8 cellular contexts compared by ENCODE assay signal in genomic region chr22:40196628-40197027, GRCh38. TPM values are rescaled to one million over a fixed set of nuclear protein-coding genes. Genes with fewer than 3 reads are reported as not detected.
DNase-seq lines count a peak whose midpoint lies in the region; ATAC-seq, FAIRE-seq and TF ChIP-seq lines count a peak whose summit lies in the region.

No MANE protein-coding gene starts in this region.

- no peaks in the 10 kb centered on the region for H3K36me3 ChIP-seq in skeletal muscle satellite cell (ENCODE audit: insufficient read depth, low read length)

- H3K4me2 ChIP-seq in skeletal muscle satellite cell (ENCODE audit: low read length) = peak overlapping the region; percentile 69

- H3K9me3 ChIP-seq in skeletal muscle satellite cell (replicated peaks; ENCODE audit: low read length) = no peaks in the 10 kb centered on the region

- no peaks in the 10 kb centered on the region for H3K9me3 Mint-ChIP-seq in T-helper 2 cell treated with Interferon-gamma antibody and Interleukin-4, amounts not matched to agents 5 μg/mL and 100 μg/mL, for 36 hours

- no peak overlapping the region for H3K4me3 Mint-ChIP-seq in T-helper 2 cell treated with Interferon-gamma antibody and Interleukin-4, amounts not matched to agents 5 μg/mL and 100 μg/mL, for 36 hours

- H3K27ac Mint-ChIP-seq in T-helper 2 cell treated with Interferon-gamma antibody and Interleukin-4, amounts not matched to agents 5 μg/mL and 100 μg/mL, for 36 hours = peak overlapping the region; percentile 21

- no peak for ATAC-seq in GM18861 (IDR thresholded peaks at IDR 0.05; ENCODE audit: unreplicated experiment)

- peaks cover 22% of the 10 kb centered on the region for H3K4me1 Mint-ChIP-seq in T-helper 2 cell treated with Interferon-gamma antibody and Interleukin-4, amounts not matched to agents 5 μg/mL and 100 μg/mL, for 36 hours (ENCODE audit: low read depth)

- TF ChIP-seq POLR2A in GM12892 (IDR thresholded peaks at IDR 0.05; ENCODE audit: low read depth, low read length) = no peak

- peaks cover 7% of the 10 kb centered on the region for H3K36me3 Mint-ChIP-seq in T-helper 2 cell treated with Interferon-gamma antibody and Interleukin-4, amounts not matched to agents 5 μg/mL and 100 μg/mL, for 36 hours (ENCODE audit: low read depth)

- no peaks in the 10 kb centered on the region for H3K27me3 Mint-ChIP-seq in T-helper 2 cell treated with Interferon-gamma antibody and Interleukin-4, amounts not matched to agents 5 μg/mL and 100 μg/mL, for 36 hours (ENCODE audit: low read depth)

- H3K4me1 ChIP-seq in skeletal muscle satellite cell (ENCODE audit: control insufficient read depth, insufficient read depth, low read length) = peaks cover 14% of the 10 kb centered on the region

- H3K4me3 ChIP-seq in epithelial cell of proximal tubule (ENCODE audit: low read depth, low read length) (no peak overlapping the region), skeletal muscle satellite cell (ENCODE audit: low read length) (peak overlapping the region; percentile 40)

- H3K9ac ChIP-seq in skeletal muscle satellite cell (ENCODE audit: low read depth, low read length) = peak overlapping the region; percentile 59

- peak; percentile 79 for FAIRE-seq in GM12892 (lab: Jason Lieb, UNC)

- no peaks in the 10 kb centered on the region for H3K27me3 ChIP-seq in skeletal muscle satellite cell (ENCODE audit: control insufficient read depth, insufficient read depth, low read length)

- DNase-seq in GM12892 (ENCODE audit: insufficient read length) = peak; percentile 29
- DNase-seq in T-helper 2 cell treated with Interferon-gamma antibody and Interleukin-4, amounts not matched to agents 5 μg/mL and 100 μg/mL, for 36 hours (ENCODE audit: low spot score) = peak; percentile 67
- DNase-seq in epithelial cell of proximal tubule (ENCODE audit: low read depth) = peak; percentile 68
- DNase-seq in NCI-H526 treated with DMSO at 0.1 percent for 48 hours (lab: John Stamatoyannopoulos, UW) = no peak
- no peak for DNase-seq in DMS53 treated with DMSO at 0.1 percent for 48 hours (lab: John Stamatoyannopoulos, UW; ENCODE audit: unreplicated experiment)
- no peak for DNase-seq in NCI-H146 (lab: John Stamatoyannopoulos, UW)

- TF ChIP-seq CTCF in epithelial cell of proximal tubule (conservative IDR thresholded peaks at IDR 0.05; ENCODE audit: low read depth, low read length) = no peak

RNA-seq across cellular contexts. Expression of gene TNRC6B, which starts 18.9 kb away (rescaled TPM):
- 10.7 TPM for polyA plus RNA-seq in GM12892 (2012; ENCODE audit: missing spikeins)
- 9.4 and 9.5 TPM in 2 replicates for total RNA-seq in epithelial cell of proximal tubule
- total RNA-seq in skeletal muscle satellite cell (2012; rRNA removed) = 20.5 and 21.2 TPM in 2 replicates

Comparison
In these comparisons a context has a peak if more than half of its experiments do, and no peak if none do; other contexts are left out.
1. DNase-seq: peak in GM12892 (single experiment), T-helper 2 cell treated with Interferon-gamma antibody and Interleukin-4, amounts not matched to agents 5 μg/mL and 100 μg/mL, for 36 hours (single experiment) and epithelial cell of proximal tubule (single experiment); none in NCI-H526 treated with DMSO at 0.1 percent for 48 hours (single experiment), DMS53 treated with DMSO at 0.1 percent for 48 hours (single experiment) and NCI-H146 (single experiment).